Comparison of ENCODE assay signal across 22 cellular contexts in genomic region chr6:69827491-69827890, GRCh38. TPM values are rescaled to one million over a fixed set of nuclear protein-coding genes. Genes with fewer than 3 reads are reported as not detected.
DNase-seq lines count a peak whose midpoint lies in the region; ATAC-seq and TF ChIP-seq lines count a peak whose summit lies in the region.
"Had no signal": no experiment of that assay in that cellular context is flagged by ENCODE, and none has a peak within 500 bp of the region (broad histone marks: within the 10 kb centered on the region; RNA-seq: fewer than 3 reads in every experiment).

No MANE protein-coding gene starts in this region.

- intact Hi-C loops in Calu3 (cut with micrococcal nuclease; ENCODE audit: unreplicated experiment) = no loop called here

- H3K36me3 Mint-ChIP-seq in Calu3 (ENCODE audit: insufficient read depth, unreplicated experiment) = no peaks in the 10 kb centered on the region

- no peak overlapping the region for H3K4me3 ChIP-seq in astrocyte of the spinal cord (ENCODE audit: low read depth, low read length)

- no peak for TF ChIP-seq CTCF in astrocyte of the spinal cord (IDR thresholded peaks at IDR 0.05; ENCODE audit: low read depth, low read length)
- no peak for TF ChIP-seq CTCF in Calu3 (IDR thresholded peaks at IDR 0.05; ENCODE audit: unreplicated experiment)

- no peak overlapping the region for H3K27ac Mint-ChIP-seq in Calu3 (ENCODE audit: unreplicated experiment)
- H3K27ac Mint-ChIP-seq: stimulated activated naive CD8-positive, alpha-beta T cell treated with anti-CD3 and anti-CD28 coated beads, Interleukin-15, amount 100 ng/mL, for 72 hours; T-helper 2 cell treated with Interferon-gamma antibody and Interleukin-4, amounts not matched to agents 5 μg/mL and 100 μg/mL, for 36 hours had no signal

- H3K9me3 Mint-ChIP-seq in Calu3 (ENCODE audit: low read depth, unreplicated experiment) = no peaks in the 10 kb centered on the region
- H3K9me3 Mint-ChIP-seq: stimulated activated naive CD8-positive, alpha-beta T cell treated with anti-CD3 and anti-CD28 coated beads, Interleukin-15, amount 100 ng/mL, for 72 hours; T-helper 2 cell treated with Interferon-gamma antibody and Interleukin-4, amounts not matched to agents 5 μg/mL and 100 μg/mL, for 36 hours had no signal

- H3K27me3 Mint-ChIP-seq in Calu3 (ENCODE audit: unreplicated experiment) = no peaks in the 10 kb centered on the region
- H3K27me3 Mint-ChIP-seq: stimulated activated naive CD8-positive, alpha-beta T cell treated with anti-CD3 and anti-CD28 coated beads, Interleukin-15, amount 100 ng/mL, for 72 hours had no signal

- no peak overlapping the region for H3K4me3 Mint-ChIP-seq in Calu3 (ENCODE audit: low read depth, unreplicated experiment)
- H3K4me3 Mint-ChIP-seq: stimulated activated naive CD8-positive, alpha-beta T cell treated with anti-CD3 and anti-CD28 coated beads, Interleukin-15, amount 100 ng/mL, for 72 hours; T-helper 2 cell treated with Interferon-gamma antibody and Interleukin-4, amounts not matched to agents 5 μg/mL and 100 μg/mL, for 36 hours had no signal

- CTCF ChIA-PET in Calu3 (lab: Charles Lee) = no interaction called here

- no TSS peak for BruUV-seq in Calu3 (replicated peaks; lab: Mats Ljungman, UMichigan)

- DNase-seq in AG08395 (ENCODE audit: low spot score) (peak; percentile 24), HT1080 (ENCODE audit: low read depth) (peak; percentile 18), astrocyte of the spinal cord (ENCODE audit: low read depth, low spot score) (peak; percentile 66), iris pigment epithelial cell (ENCODE audit: low read depth) (peak; percentile 64), NCI-H1436 treated with DMSO at 0.1 percent for 48 hours (lab: John Stamatoyannopoulos, UW) (no peak), Calu3 (no peak)
- DNase-seq: activated gamma-delta T cell; AML-193; aorta; dermis blood vessel endothelial cell; kidney glomerular epithelial cell; midbrain; MV-4-11; NCI-H2029 treated with DMSO at 0.1 percent for 48 hours; NCI-H524 treated with DMSO at 0.1 percent for 48 hours; right cardiac atrium; stimulated activated naive CD8-positive, alpha-beta T cell treated with anti-CD3 and anti-CD28 coated beads, Interleukin-15, amount 100 ng/mL, for 72 hours had no signal

- H3K4me1 Mint-ChIP-seq in Calu3 (ENCODE audit: low read depth, unreplicated experiment) = no peaks in the 10 kb centered on the region
- H3K4me1 Mint-ChIP-seq: stimulated activated naive CD8-positive, alpha-beta T cell treated with anti-CD3 and anti-CD28 coated beads, Interleukin-15, amount 100 ng/mL, for 72 hours had no signal

- no peak for ATAC-seq in GM18868 (IDR thresholded peaks at IDR 0.05; ENCODE audit: unreplicated experiment)
- ATAC-seq in HG03095 (IDR thresholded peaks at IDR 0.05; ENCODE audit: unreplicated experiment) = no peak
- ATAC-seq: activated CD4-positive, CD25-positive, alpha-beta regulatory T cell treated with anti-CD3 and anti-CD28 coated beads, Interleukin-2, amount 50 U/mL, for 24 hours; HepG2; right cardiac atrium; stimulated activated naive CD8-positive, alpha-beta T cell treated with anti-CD3 and anti-CD28 coated beads, Interleukin-15, amount 100 ng/mL, for 72 hours had no signal

- in situ Hi-C loops in astrocyte of the spinal cord (cut with HindIII; ENCODE audit: low sequenced_read_pairs) = no loop called here

RNA-seq across cellular contexts. Expression of gene LMBRD1, which starts 30.7 kb away (rescaled TPM):
- 10.2 and 10.9 TPM in 2 replicates for total RNA-seq in HT1080 (2014; rRNA removed; shearing (Covaris generic))
- polyA plus RNA-seq in HT1080 (2015; cell fraction: cytosol; rRNA removed) = 17.1 and 19.2 TPM in 2 replicates
- 20.7 and 25.7 TPM in 2 replicates for polyA plus RNA-seq in HT1080 (2015; cell fraction: nucleus; rRNA removed)
- total RNA-seq in Calu3 (2022) = 35.7 and 36.6 TPM in 2 replicates

RNA-seq across cellular contexts. Expression of gene COL19A1, which starts 38.9 kb away (rescaled TPM):
- total RNA-seq in HT1080 (2014; rRNA removed; shearing (Covaris generic)) = 0.07 TPM in 1 of 2 replicates, not detected in the other
- 0.21 TPM in 1 of 2 replicates, not detected in the other for polyA plus RNA-seq in HT1080 (2015; cell fraction: cytosol; rRNA removed)
- polyA plus RNA-seq in HT1080 (2015; cell fraction: nucleus; rRNA removed) = 0.02 TPM in 1 of 2 replicates, not detected in the other
- total RNA-seq in Calu3 (2022) = not detected in 2 replicates
- total RNA-seq: dermis blood vessel endothelial cell, HepG2 had no signal
- polyA plus RNA-seq: aorta, HepG2 had no signal

Comparison
In these comparisons a context has a peak if more than half of its experiments do, and no peak if none do; other contexts are left out.
1. DNase-seq: peak in AG08395 (single experiment), HT1080 (single experiment), astrocyte of the spinal cord (single experiment) and iris pigment epithelial cell (single experiment); none in NCI-H1436 treated with DMSO at 0.1 percent for 48 hours (single experiment) and Calu3 (single experiment).